In the genomic region with DNA sequence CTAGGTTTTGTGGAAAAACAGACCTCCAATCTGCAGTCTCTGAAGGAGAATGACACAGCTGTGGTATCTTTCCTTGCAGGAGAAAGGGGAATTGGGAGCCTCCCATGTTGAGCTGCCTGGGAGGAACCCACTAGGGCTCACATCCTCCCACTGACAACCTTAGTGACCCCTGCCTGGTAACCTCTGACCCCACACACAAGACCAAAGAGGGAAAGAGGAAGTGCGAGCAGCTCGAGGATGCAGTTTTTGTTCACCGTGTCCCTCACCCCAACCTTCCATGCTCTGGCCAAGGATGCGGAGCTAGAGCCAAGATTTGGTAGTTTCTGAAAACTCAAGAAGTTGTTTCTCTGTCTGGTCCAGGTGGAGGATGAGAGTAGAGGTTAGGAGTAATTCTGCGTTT, we compare ENCODE assay signal across 24 cellular contexts. TPM values are rescaled to one million over a fixed set of nuclear protein-coding genes. Genes with fewer than 3 reads are reported as not detected.
"Had no signal": no experiment of that assay in that cellular context is flagged by ENCODE, and none has a peak within 500 bp of the region (broad histone marks: within the 10 kb centered on the region; RNA-seq: fewer than 3 reads in every experiment).

No MANE protein-coding gene starts in this region.

- H3K4me3 ChIP-seq: hepatocyte, left ventricle myocardium inferior, lung, neural progenitor cell, ovary, right atrium auricular region, right lobe of liver, smooth muscle cell, tibial nerve, vagina had no signal

- H3K9me3 ChIP-seq: left ventricle myocardium inferior, neutrophil, ovary, right atrium auricular region, right lobe of liver, tibial nerve, vagina had no signal

- H3K4me1 ChIP-seq: neural progenitor cell, right lobe of liver, tibial nerve, vagina had no signal

- H3K36me3 ChIP-seq: left ventricle myocardium inferior, neural progenitor cell, neutrophil, ovary, right atrium auricular region, right lobe of liver, tibial nerve, vagina had no signal

- DNase-seq: immature natural killer cell; left ventricle myocardium inferior; mesendoderm; naive B cell; natural killer cell; nephron progenitor cell; occipital lobe; ovary; right lobe of liver; stimulated activated CD4-positive, alpha-beta T cell treated with anti-CD3 and anti-CD28 coated beads, Interleukin-1b, Interleukin-23, amount 100 ng/mL, for 48 hours; stimulated activated CD4-positive, alpha-beta T cell treated with anti-CD3 and anti-CD28 coated beads, Interleukin-2, amount 100 ng/mL, for 48 hours; stimulated activated CD4-positive, alpha-beta T cell treated with anti-CD3 and anti-CD28 coated beads, Interleukin-4, amount 100 ng/mL, for 4 hours; stimulated activated CD8-positive, alpha-beta memory T cell treated with anti-CD3 and anti-CD28 coated beads, Interleukin-4, amount 100 ng/mL, for 48 hours; stimulated activated naive CD4-positive, alpha-beta T cell treated with Interleukin-2 at 50 U/mL for 16 hours; stimulated activated naive CD8-positive, alpha-beta T cell treated with anti-CD3 and anti-CD28 coated beads, Interleukin-15, amount 100 ng/mL, for 72 hours; substantia nigra had no signal

- H3K27me3 ChIP-seq: hepatocyte, neural progenitor cell, neutrophil, right atrium auricular region, right lobe of liver, tibial nerve, vagina had no signal

- H3K9ac ChIP-seq: neural progenitor cell had no signal

- H3K27ac ChIP-seq: hepatocyte, left ventricle myocardium inferior, neural progenitor cell, neutrophil, ovary, right atrium auricular region, right lobe of liver, tibial nerve, vagina had no signal

RNA-seq across cellular contexts. Expression of gene ZXDA, which starts 5.4 kb away (rescaled TPM):
- total RNA-seq: hepatocyte, smooth muscle cell had no signal
- polyA plus RNA-seq: hepatocyte, smooth muscle cell had no signal
